In genomic region chr14:31204593-31205534, GRCh38 we compare ENCODE assay signal across 10 cellular contexts. TPM values are rescaled to one million over a fixed set of nuclear protein-coding genes. Genes with fewer than 3 reads are reported as not detected.
A peak's percentile ranks its signal among the peaks of the same experiment; 100 is the strongest.
DNase-seq lines count a peak whose midpoint lies in the region; ATAC-seq and TF ChIP-seq lines count a peak whose summit lies in the region.
"Had no signal": no experiment of that assay in that cellular context is flagged by ENCODE, and none has a peak within 500 bp of the region (broad histone marks: within the 10 kb centered on the region; RNA-seq: fewer than 3 reads in every experiment).

No MANE protein-coding gene starts in this region.

- H3K4me1 ChIP-seq in adipocyte (ENCODE audit: control insufficient read depth, insufficient read depth, low read length) (peaks cover 19% of the 10 kb centered on the region), liver (ENCODE audit: control insufficient read depth in 4 of 4, insufficient read depth in 4 of 4, low read length in 3 of 4) (peaks cover 2 to 27% (median 6%) of the 10 kb centered on the region in 4 donors), tibial nerve (peaks cover 0 to 47% (median 16%) of the 10 kb centered on the region in 4 donors)

- no peak for ATAC-seq in HG02571 (IDR thresholded peaks at IDR 0.05; ENCODE audit: unreplicated experiment)

- peak overlapping the region; percentile 50 for H3K4me3 Mint-ChIP-seq in activated naive CD4-positive, alpha-beta T cell treated with anti-CD3 and anti-CD28 coated beads for 36 hours

- H3K4me1 Mint-ChIP-seq in activated naive CD4-positive, alpha-beta T cell treated with anti-CD3 and anti-CD28 coated beads for 36 hours (ENCODE audit: low read depth) = peaks cover 43% of the 10 kb centered on the region

- H3K27me3 ChIP-seq in adipocyte (replicated peaks; ENCODE audit: control insufficient read depth, insufficient read depth, low read length) = no peaks in the 10 kb centered on the region
- H3K27me3 ChIP-seq in liver (ENCODE audit: control insufficient read depth in 4 of 4, insufficient read depth in 4 of 4, low read length in 3 of 4) = no peaks in the 10 kb centered on the region
- H3K27me3 ChIP-seq in tibial nerve = no peaks in the 10 kb centered on the region

- intact Hi-C loops in activated naive CD4-positive, alpha-beta T cell treated with anti-CD3 and anti-CD28 coated beads for 36 hours (cut with micrococcal nuclease) = loop anchor here (5.0 to 10.0 kb wide), 4 partner anchors 233 to 897 kb away; partner anchors contain the start of gene G2E3

- no peaks in the 10 kb centered on the region for H3K9me3 ChIP-seq in adipocyte (ENCODE audit: control insufficient read depth, low read length)
- H3K9me3 ChIP-seq in liver (ENCODE audit: control insufficient read depth in 4 of 4, low read length in 3 of 4) = no peaks in the 10 kb centered on the region
- H3K9me3 ChIP-seq in tibial nerve = no peaks in the 10 kb centered on the region

- no peak for TF ChIP-seq CTCF in liver (IDR thresholded peaks at IDR 0.05; ENCODE audit: low read depth, low read length, missing input control)
- TF ChIP-seq CTCF in tibial nerve (IDR thresholded peaks at IDR 0.05) = no peak
- TF ChIP-seq CTCF in GM13976 (IDR thresholded peaks at IDR 0.05; ENCODE audit: borderline replicate concordance, control extremely low read depth, extremely low read depth, insufficient read depth, missing control alignments) = no peak

- in situ Hi-C loops in GM13976 (cut with MboI; ENCODE audit: low sequenced_read_pairs, unreplicated experiment) = no loop called here

- H3K27ac ChIP-seq in liver (ENCODE audit: low read depth in 1 of 2, low read length in 2 of 2) (peak overlapping the region; percentile 91 to 100), tibial nerve (peak overlapping the region in 3 of 4 donors; percentile 0 to 98 (median 98))

- H3K36me3 Mint-ChIP-seq in activated naive CD4-positive, alpha-beta T cell treated with anti-CD3 and anti-CD28 coated beads for 36 hours (ENCODE audit: low read depth) = peaks cover 27% of the 10 kb centered on the region

- WGBS in liver = 16% methylated on average over 3 of the region's 3 CpGs
- 23% methylated on average over 3 of the region's 3 CpGs for WGBS in tibial nerve, 2 donors

- no peak for TF ChIP-seq EP300 in tibial nerve (IDR thresholded peaks at IDR 0.05)

- no peak for TF ChIP-seq POLR2A in tibial nerve (IDR thresholded peaks at IDR 0.05)

- no peaks in the 10 kb centered on the region for H3K9me3 Mint-ChIP-seq in activated naive CD4-positive, alpha-beta T cell treated with anti-CD3 and anti-CD28 coated beads for 36 hours

- no peak for TF ChIP-seq RAD21 in liver (IDR thresholded peaks at IDR 0.05)

- H3K27ac Mint-ChIP-seq in activated naive CD4-positive, alpha-beta T cell treated with anti-CD3 and anti-CD28 coated beads for 36 hours = no peak overlapping the region

- peak overlapping the region; percentile 99 for H3K9ac ChIP-seq in adipocyte (ENCODE audit: low read length)
- H3K9ac ChIP-seq in liver (ENCODE audit: low read depth in 1 of 2, low read length in 2 of 2) = peak overlapping the region; percentile 97 to 100

- CTCF ChIA-PET in activated naive CD4-positive, alpha-beta T cell treated with anti-CD3 and anti-CD28 coated beads for 36 hours (lab: Charles Lee) = no interaction called here

- peaks cover 29% of the 10 kb centered on the region for H3K36me3 ChIP-seq in adipocyte (ENCODE audit: control insufficient read depth, insufficient read depth, low read length, severe bottlenecking)
- H3K36me3 ChIP-seq in liver (ENCODE audit: control insufficient read depth in 4 of 4, insufficient read depth in 3 of 4, low read depth in 1 of 4, low read length in 3 of 4) = peaks cover 2 to 13% (median 4%) of the 10 kb centered on the region in 4 donors
- peaks cover 0 to 34% (median 0%) of the 10 kb centered on the region in 3 donors for H3K36me3 ChIP-seq in tibial nerve

- H3K27me3 Mint-ChIP-seq in activated naive CD4-positive, alpha-beta T cell treated with anti-CD3 and anti-CD28 coated beads for 36 hours (ENCODE audit: low read depth) = no peaks in the 10 kb centered on the region

- H3K4me3 ChIP-seq in adipocyte (ENCODE audit: low read length) (peak overlapping the region; percentile 88), liver (ENCODE audit: low read depth in 1 of 3, low read length in 3 of 3) (peak overlapping the region; percentile 65 to 83 (median 69)), tibial nerve (peak overlapping the region; percentile 74 to 100 (median 86))

- DNase-seq in activated naive CD4-positive, alpha-beta T cell treated with anti-CD3 and anti-CD28 coated beads for 36 hours = no peak
- DNase-seq in activated naive CD4-positive, alpha-beta T cell (lab: John Stamatoyannopoulos, UW) = no peak
- DNase-seq in adipocyte (ENCODE audit: low read depth) = peak; percentile 17
- no peak for DNase-seq in tibial nerve (ENCODE audit: low spot score in 2 of 2)
- DNase-seq in H4 (ENCODE audit: low spot score) = no peak
- no peak for DNase-seq in GM13976 (ENCODE audit: low spot score)
- DNase-seq: COR-L47, NCI-H1105 had no signal

TF ChIP-seq in liver, 16 proteins besides CTCF, POLR2A, EP300 and RAD21:
- TF ChIP-seq NR2F2 (IDR thresholded peaks at IDR 0.05) (no peak), GABPA (IDR thresholded peaks at IDR 0.05 in 1 of 2, conservative IDR thresholded peaks at IDR 0.05 in 1 of 2) (no peak), RXRA (IDR thresholded peaks at IDR 0.05) (no peak), SP1 (IDR thresholded peaks at IDR 0.05) (no peak), MAX (IDR thresholded peaks at IDR 0.05) (no peak), ATF3 (IDR thresholded peaks at IDR 0.05) (no peak), JUND (IDR thresholded peaks at IDR 0.05) (no peak)
- TF ChIP-seq, protein P1, sequence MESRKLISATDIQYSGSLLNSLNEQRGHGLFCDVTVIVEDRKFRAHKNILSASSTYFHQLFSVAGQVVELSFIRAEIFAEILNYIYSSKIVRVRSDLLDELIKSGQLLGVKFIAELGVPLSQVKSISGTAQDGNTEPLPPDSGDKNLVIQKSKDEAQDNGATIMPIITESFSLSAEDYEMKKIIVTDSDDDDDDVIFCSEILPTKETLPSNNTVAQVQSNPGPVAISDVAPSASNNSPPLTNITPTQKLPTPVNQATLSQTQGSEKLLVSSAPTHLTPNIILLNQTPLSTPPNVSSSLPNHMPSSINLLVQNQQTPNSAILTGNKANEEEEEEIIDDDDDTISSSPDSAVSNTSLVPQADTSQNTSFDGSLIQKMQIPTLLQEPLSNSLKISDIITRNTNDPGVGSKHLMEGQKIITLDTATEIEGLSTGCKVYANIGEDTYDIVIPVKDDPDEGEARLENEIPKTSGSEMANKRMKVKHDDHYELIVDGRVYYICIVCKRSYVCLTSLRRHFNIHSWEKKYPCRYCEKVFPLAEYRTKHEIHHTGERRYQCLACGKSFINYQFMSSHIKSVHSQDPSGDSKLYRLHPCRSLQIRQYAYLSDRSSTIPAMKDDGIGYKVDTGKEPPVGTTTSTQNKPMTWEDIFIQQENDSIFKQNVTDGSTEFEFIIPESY (IDR thresholded peaks at IDR 0.05) = no peak

RNA-seq across cellular contexts. Expression of gene HECTD1, which starts 2.7 kb away (rescaled TPM):
- total RNA-seq in activated naive CD4-positive, alpha-beta T cell treated with anti-CD3 and anti-CD28 coated beads for 36 hours = 10 to 100 TPM; 61.5 to 64.1 TPM
- total RNA-seq in liver (100 to 1,000 TPM; 186 to 256 TPM), tibial nerve (100 to 1,000 TPM; 183 to 225 (median 207) TPM)
- 10 to 100 TPM; 46.8 to 49.3 TPM for polyA plus RNA-seq in liver
- total RNA-seq in H4 (2014; rRNA removed; shearing (Covaris generic)) = 77.7 and 87.4 TPM in 2 replicates
